ENCODE assay signal across 2 cellular contexts in the genomic region with DNA sequence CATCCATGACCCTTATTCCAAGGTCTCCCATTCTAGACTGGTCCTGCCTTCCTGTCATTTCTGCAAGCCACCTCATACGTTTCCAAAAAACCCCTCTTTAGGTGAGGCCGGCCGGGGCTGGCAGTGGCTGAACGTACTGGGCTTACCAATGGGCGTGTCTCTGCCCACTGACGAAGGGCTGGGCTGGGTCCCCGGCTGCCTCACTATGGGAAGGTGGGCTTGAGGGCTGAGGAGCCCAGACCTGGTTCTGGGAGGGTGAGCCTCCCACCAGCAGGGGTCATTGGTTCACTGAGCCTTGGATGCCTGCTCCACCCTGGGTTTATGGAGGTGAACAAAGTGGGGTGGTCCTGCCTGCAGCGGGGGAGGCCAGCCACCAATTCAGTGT.
A peak's percentile ranks its signal among the peaks of the same experiment; 100 is the strongest.
TF ChIP-seq lines count a peak whose summit lies in the region.

No MANE protein-coding gene starts in this region.

TF ChIP-seq in A549, 52 proteins besides CTCF, POLR2A, EP300 and RAD21:
- TF ChIP-seq, protein P1, sequence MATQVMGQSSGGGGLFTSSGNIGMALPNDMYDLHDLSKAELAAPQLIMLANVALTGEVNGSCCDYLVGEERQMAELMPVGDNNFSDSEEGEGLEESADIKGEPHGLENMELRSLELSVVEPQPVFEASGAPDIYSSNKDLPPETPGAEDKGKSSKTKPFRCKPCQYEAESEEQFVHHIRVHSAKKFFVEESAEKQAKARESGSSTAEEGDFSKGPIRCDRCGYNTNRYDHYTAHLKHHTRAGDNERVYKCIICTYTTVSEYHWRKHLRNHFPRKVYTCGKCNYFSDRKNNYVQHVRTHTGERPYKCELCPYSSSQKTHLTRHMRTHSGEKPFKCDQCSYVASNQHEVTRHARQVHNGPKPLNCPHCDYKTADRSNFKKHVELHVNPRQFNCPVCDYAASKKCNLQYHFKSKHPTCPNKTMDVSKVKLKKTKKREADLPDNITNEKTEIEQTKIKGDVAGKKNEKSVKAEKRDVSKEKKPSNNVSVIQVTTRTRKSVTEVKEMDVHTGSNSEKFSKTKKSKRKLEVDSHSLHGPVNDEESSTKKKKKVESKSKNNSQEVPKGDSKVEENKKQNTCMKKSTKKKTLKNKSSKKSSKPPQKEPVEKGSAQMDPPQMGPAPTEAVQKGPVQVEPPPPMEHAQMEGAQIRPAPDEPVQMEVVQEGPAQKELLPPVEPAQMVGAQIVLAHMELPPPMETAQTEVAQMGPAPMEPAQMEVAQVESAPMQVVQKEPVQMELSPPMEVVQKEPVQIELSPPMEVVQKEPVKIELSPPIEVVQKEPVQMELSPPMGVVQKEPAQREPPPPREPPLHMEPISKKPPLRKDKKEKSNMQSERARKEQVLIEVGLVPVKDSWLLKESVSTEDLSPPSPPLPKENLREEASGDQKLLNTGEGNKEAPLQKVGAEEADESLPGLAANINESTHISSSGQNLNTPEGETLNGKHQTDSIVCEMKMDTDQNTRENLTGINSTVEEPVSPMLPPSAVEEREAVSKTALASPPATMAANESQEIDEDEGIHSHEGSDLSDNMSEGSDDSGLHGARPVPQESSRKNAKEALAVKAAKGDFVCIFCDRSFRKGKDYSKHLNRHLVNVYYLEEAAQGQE (IDR thresholded peaks at IDR 0.05) = no peak
- TF ChIP-seq NPAS2 (CRISPR knock-in tag; IDR thresholded peaks at IDR 0.05; ENCODE audit: borderline replicate concordance) (no peak), TP53 (CRISPR knock-in tag; IDR thresholded peaks at IDR 0.05) (no peak), RFX5 (IDR thresholded peaks at IDR 0.05) (no peak), HDAC2 (IDR thresholded peaks at IDR 0.05) (no peak), GATA3 (IDR thresholded peaks at IDR 0.05; ENCODE audit: borderline replicate concordance) (no peak), JUNB (IDR thresholded peaks at IDR 0.05) (no peak), KDM1A (IDR thresholded peaks at IDR 0.05; ENCODE audit: low read depth) (no peak)
- TF ChIP-seq, protein P2, sequence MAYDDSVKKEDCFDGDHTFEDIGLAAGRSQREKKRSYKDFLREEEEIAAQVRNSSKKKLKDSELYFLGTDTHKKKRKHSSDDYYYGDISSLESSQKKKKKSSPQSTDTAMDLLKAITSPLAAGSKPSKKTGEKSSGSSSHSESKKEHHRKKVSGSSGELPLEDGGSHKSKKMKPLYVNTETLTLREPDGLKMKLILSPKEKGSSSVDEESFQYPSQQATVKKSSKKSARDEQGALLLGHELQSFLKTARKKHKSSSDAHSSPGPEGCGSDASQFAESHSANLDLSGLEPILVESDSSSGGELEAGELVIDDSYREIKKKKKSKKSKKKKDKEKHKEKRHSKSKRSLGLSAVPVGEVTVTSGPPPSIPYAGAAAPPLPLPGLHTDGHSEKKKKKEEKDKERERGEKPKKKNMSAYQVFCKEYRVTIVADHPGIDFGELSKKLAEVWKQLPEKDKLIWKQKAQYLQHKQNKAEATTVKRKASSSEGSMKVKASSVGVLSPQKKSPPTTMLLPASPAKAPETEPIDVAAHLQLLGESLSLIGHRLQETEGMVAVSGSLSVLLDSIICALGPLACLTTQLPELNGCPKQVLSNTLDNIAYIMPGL (CRISPR knock-in tag; IDR thresholded peaks at IDR 0.05; ENCODE audit: borderline replicate concordance) = no peak
- TF ChIP-seq, protein P3, sequence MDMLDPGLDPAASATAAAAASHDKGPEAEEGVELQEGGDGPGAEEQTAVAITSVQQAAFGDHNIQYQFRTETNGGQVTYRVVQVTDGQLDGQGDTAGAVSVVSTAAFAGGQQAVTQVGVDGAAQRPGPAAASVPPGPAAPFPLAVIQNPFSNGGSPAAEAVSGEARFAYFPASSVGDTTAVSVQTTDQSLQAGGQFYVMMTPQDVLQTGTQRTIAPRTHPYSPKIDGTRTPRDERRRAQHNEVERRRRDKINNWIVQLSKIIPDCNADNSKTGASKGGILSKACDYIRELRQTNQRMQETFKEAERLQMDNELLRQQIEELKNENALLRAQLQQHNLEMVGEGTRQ (IDR thresholded peaks at IDR 0.05) = no peak
- TF ChIP-seq, protein P4, sequence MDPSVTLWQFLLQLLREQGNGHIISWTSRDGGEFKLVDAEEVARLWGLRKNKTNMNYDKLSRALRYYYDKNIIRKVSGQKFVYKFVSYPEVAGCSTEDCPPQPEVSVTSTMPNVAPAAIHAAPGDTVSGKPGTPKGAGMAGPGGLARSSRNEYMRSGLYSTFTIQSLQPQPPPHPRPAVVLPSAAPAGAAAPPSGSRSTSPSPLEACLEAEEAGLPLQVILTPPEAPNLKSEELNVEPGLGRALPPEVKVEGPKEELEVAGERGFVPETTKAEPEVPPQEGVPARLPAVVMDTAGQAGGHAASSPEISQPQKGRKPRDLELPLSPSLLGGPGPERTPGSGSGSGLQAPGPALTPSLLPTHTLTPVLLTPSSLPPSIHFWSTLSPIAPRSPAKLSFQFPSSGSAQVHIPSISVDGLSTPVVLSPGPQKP (IDR thresholded peaks at IDR 0.05; ENCODE audit: low read depth, low read length) = no peak
- TF ChIP-seq, protein P5, sequence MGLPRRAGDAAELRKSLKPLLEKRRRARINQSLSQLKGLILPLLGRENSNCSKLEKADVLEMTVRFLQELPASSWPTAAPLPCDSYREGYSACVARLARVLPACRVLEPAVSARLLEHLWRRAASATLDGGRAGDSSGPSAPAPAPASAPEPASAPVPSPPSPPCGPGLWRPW (IDR thresholded peaks at IDR 0.05) = no peak

TF ChIP-seq in K562, 482 proteins besides CTCF, POLR2A, EP300 and RAD21:
- no peak for TF ChIP-seq PCBP1 (IDR thresholded peaks at IDR 0.05; ENCODE audit: low read depth, low read length, poor library complexity, severe bottlenecking)
- TF ChIP-seq RBM34 (IDR thresholded peaks at IDR 0.05; ENCODE audit: borderline replicate concordance, insufficient read depth, low read length) = no peak
- no peak for TF ChIP-seq ZNF184 (CRISPR knock-in tag; IDR thresholded peaks at IDR 0.05)
- peak; percentile 57 for TF ChIP-seq POLR2G (IDR thresholded peaks at IDR 0.05; ENCODE audit: low read depth, low read length)
- no peak for TF ChIP-seq ZNF785 (CRISPR knock-in tag; IDR thresholded peaks at IDR 0.05)
